In genomic region chr11:125123947-125124633, GRCh38 we compare ENCODE assay signal across 1 cellular context.
A peak's percentile ranks its signal among the peaks of the same experiment; 100 is the strongest.
TF ChIP-seq lines count a peak whose summit lies in the region.

No MANE protein-coding gene starts in this region.

TF ChIP-seq in HepG2, 621 proteins besides CTCF, POLR2A, EP300 and RAD21 (continued from another document and continues in another):
- TF ChIP-seq, protein P1, sequence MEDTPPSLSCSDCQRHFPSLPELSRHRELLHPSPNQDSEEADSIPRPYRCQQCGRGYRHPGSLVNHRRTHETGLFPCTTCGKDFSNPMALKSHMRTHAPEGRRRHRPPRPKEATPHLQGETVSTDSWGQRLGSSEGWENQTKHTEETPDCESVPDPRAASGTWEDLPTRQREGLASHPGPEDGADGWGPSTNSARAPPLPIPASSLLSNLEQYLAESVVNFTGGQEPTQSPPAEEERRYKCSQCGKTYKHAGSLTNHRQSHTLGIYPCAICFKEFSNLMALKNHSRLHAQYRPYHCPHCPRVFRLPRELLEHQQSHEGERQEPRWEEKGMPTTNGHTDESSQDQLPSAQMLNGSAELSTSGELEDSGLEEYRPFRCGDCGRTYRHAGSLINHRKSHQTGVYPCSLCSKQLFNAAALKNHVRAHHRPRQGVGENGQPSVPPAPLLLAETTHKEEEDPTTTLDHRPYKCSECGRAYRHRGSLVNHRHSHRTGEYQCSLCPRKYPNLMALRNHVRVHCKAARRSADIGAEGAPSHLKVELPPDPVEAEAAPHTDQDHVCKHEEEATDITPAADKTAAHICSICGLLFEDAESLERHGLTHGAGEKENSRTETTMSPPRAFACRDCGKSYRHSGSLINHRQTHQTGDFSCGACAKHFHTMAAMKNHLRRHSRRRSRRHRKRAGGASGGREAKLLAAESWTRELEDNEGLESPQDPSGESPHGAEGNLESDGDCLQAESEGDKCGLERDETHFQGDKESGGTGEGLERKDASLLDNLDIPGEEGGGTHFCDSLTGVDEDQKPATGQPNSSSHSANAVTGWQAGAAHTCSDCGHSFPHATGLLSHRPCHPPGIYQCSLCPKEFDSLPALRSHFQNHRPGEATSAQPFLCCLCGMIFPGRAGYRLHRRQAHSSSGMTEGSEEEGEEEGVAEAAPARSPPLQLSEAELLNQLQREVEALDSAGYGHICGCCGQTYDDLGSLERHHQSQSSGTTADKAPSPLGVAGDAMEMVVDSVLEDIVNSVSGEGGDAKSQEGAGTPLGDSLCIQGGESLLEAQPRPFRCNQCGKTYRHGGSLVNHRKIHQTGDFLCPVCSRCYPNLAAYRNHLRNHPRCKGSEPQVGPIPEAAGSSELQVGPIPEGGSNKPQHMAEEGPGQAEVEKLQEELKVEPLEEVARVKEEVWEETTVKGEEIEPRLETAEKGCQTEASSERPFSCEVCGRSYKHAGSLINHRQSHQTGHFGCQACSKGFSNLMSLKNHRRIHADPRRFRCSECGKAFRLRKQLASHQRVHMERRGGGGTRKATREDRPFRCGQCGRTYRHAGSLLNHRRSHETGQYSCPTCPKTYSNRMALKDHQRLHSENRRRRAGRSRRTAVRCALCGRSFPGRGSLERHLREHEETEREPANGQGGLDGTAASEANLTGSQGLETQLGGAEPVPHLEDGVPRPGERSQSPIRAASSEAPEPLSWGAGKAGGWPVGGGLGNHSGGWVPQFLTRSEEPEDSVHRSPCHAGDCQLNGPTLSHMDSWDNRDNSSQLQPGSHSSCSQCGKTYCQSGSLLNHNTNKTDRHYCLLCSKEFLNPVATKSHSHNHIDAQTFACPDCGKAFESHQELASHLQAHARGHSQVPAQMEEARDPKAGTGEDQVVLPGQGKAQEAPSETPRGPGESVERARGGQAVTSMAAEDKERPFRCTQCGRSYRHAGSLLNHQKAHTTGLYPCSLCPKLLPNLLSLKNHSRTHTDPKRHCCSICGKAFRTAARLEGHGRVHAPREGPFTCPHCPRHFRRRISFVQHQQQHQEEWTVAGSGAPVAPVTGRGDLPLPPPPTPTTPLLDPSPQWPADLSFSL (CRISPR knock-in tag; IDR thresholded peaks at IDR 0.05), result no peak
- TF ChIP-seq SMAD3 (CRISPR knock-in tag; IDR thresholded peaks at IDR 0.05) (0 out of 2 replicates have a peak, but pooled peaks have one; percentile 25), ZNF282 (IDR thresholded peaks at IDR 0.05; ENCODE audit: partially characterized antibody) (no peak), PAX8 (CRISPR knock-in tag; IDR thresholded peaks at IDR 0.05; ENCODE audit: borderline replicate concordance) (no peak), EED (CRISPR knock-in tag; IDR thresholded peaks at IDR 0.05) (no peak), IRF1 (CRISPR knock-in tag; IDR thresholded peaks at IDR 0.05; ENCODE audit: low read depth) (no peak), ZNF614 (CRISPR knock-in tag; IDR thresholded peaks at IDR 0.05; ENCODE audit: borderline replicate concordance) (no peak), SOX13 (IDR thresholded peaks at IDR 0.05) (no peak), SOX13 (CRISPR knock-in tag; conservative IDR thresholded peaks at IDR 0.05 in 1 of 2, IDR thresholded peaks at IDR 0.05 in 1 of 2) (no peak), ZNF660 (CRISPR knock-in tag; IDR thresholded peaks at IDR 0.05; ENCODE audit: borderline replicate concordance, low read depth) (no peak), EZH2 (conservative IDR thresholded peaks at IDR 0.05; ENCODE audit: low read depth, low read length) (no peak), KLF15 (CRISPR knock-in tag; IDR thresholded peaks at IDR 0.05; ENCODE audit: borderline replicate concordance) (no peak), KAT7 (CRISPR knock-in tag; IDR thresholded peaks at IDR 0.05; ENCODE audit: borderline replicate concordance) (no peak), NAIF1 (CRISPR knock-in tag; IDR thresholded peaks at IDR 0.05; ENCODE audit: borderline replicate concordance) (no peak), TCF7L2 (IDR thresholded peaks at IDR 0.05; ENCODE audit: low read depth, low read length) (no peak), SP5 (CRISPR knock-in tag; IDR thresholded peaks at IDR 0.05; ENCODE audit: borderline replicate concordance, low read depth) (no peak), KMT2A (CRISPR knock-in tag; IDR thresholded peaks at IDR 0.05) (no peak), SCMH1 (CRISPR knock-in tag; IDR thresholded peaks at IDR 0.05; ENCODE audit: borderline replicate concordance) (no peak), ZNF598 (CRISPR knock-in tag; IDR thresholded peaks at IDR 0.05; ENCODE audit: borderline replicate concordance) (0 out of 2 replicates have a peak, but pooled peaks have one; percentile 19), ZNF503 (CRISPR knock-in tag; IDR thresholded peaks at IDR 0.05) (no peak), FUBP1 (CRISPR knock-in tag; IDR thresholded peaks at IDR 0.05; ENCODE audit: borderline replicate concordance) (no peak), HMGXB4 (CRISPR knock-in tag; IDR thresholded peaks at IDR 0.05; ENCODE audit: borderline replicate concordance in 1 of 2, low read depth in 1 of 2) (peak in 1 of 2 experiments; percentile 39; a peak in 1 of 4 replicates), ZFP82 (CRISPR knock-in tag; IDR thresholded peaks at IDR 0.05; ENCODE audit: borderline replicate concordance) (no peak), ZBTB7A (CRISPR knock-in tag; IDR thresholded peaks at IDR 0.05) (no peak), ZEB1 (IDR thresholded peaks at IDR 0.05; ENCODE audit: insufficient replicate concordance, low read depth) (no peak), TP53 (CRISPR knock-in tag; conservative IDR thresholded peaks at IDR 0.05) (no peak), MTA1 (CRISPR knock-in tag; IDR thresholded peaks at IDR 0.05; ENCODE audit: borderline replicate concordance) (no peak), MIER2 (CRISPR knock-in tag; IDR thresholded peaks at IDR 0.05) (0 out of 2 replicates have a peak, but pooled peaks have one; percentile 34), HDAC6 (IDR thresholded peaks at IDR 0.05; ENCODE audit: low read depth, low read length) (no peak), SPEN (CRISPR knock-in tag; IDR thresholded peaks at IDR 0.05; ENCODE audit: low read depth) (no peak), CHD4 (IDR thresholded peaks at IDR 0.05; ENCODE audit: borderline replicate concordance, low read length) (no peak), KDM3A (CRISPR knock-in tag; IDR thresholded peaks at IDR 0.05; ENCODE audit: low read depth) (no peak), ZMYM3 (CRISPR knock-in tag; IDR thresholded peaks at IDR 0.05) (no peak), TSC22D2 (CRISPR knock-in tag; IDR thresholded peaks at IDR 0.05; ENCODE audit: borderline replicate concordance) (no peak), ZNF629 (CRISPR knock-in tag; conservative IDR thresholded peaks at IDR 0.05) (no peak), POLR2AphosphoS2 (IDR thresholded peaks at IDR 0.05; ENCODE audit: low read depth, low read length) (no peak)
- TF ChIP-seq, protein P2, sequence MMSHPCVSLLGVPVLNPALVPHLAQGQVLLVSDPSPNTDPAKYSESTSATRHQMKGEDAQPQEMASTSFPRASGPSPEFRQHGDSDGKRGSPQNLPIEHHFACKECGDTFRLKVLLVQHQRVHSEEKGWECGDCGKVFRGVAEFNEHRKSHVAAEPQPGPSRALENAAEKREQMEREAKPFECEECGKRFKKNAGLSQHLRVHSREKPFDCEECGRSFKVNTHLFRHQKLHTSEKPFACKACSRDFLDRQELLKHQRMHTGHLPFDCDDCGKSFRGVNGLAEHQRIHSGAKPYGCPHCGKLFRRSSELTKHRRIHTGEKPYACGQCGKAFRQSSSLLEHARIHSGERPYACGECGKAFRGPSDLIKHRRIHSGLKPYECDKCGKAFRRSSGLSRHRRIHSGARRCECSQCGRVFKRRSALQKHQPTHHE (CRISPR knock-in tag; IDR thresholded peaks at IDR 0.05; ENCODE audit: borderline replicate concordance), result no peak
- TF ChIP-seq, protein P3, sequence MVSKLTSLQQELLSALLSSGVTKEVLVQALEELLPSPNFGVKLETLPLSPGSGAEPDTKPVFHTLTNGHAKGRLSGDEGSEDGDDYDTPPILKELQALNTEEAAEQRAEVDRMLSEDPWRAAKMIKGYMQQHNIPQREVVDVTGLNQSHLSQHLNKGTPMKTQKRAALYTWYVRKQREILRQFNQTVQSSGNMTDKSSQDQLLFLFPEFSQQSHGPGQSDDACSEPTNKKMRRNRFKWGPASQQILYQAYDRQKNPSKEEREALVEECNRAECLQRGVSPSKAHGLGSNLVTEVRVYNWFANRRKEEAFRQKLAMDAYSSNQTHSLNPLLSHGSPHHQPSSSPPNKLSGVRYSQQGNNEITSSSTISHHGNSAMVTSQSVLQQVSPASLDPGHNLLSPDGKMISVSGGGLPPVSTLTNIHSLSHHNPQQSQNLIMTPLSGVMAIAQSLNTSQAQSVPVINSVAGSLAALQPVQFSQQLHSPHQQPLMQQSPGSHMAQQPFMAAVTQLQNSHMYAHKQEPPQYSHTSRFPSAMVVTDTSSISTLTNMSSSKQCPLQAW (CRISPR knock-in tag; IDR thresholded peaks at IDR 0.05), result no peak
- TF ChIP-seq, protein P4, sequence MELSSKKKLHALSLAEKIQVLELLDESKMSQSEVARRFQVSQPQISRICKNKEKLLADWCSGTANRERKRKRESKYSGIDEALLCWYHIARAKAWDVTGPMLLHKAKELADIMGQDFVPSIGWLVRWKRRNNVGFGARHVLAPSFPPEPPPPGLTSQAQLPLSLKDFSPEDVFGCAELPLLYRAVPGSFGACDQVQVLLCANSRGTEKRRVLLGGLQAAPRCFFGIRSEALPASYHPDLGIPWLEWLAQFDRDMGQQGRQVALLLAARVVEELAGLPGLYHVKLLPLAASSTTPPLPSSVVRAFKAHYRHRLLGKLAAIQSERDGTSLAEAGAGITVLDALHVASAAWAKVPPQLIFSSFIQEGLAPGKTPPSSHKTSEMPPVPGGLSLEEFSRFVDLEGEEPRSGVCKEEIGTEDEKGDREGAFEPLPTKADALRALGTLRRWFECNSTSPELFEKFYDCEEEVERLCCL (CRISPR knock-in tag; IDR thresholded peaks at IDR 0.05; ENCODE audit: borderline replicate concordance), result no peak
- TF ChIP-seq, protein P5, sequence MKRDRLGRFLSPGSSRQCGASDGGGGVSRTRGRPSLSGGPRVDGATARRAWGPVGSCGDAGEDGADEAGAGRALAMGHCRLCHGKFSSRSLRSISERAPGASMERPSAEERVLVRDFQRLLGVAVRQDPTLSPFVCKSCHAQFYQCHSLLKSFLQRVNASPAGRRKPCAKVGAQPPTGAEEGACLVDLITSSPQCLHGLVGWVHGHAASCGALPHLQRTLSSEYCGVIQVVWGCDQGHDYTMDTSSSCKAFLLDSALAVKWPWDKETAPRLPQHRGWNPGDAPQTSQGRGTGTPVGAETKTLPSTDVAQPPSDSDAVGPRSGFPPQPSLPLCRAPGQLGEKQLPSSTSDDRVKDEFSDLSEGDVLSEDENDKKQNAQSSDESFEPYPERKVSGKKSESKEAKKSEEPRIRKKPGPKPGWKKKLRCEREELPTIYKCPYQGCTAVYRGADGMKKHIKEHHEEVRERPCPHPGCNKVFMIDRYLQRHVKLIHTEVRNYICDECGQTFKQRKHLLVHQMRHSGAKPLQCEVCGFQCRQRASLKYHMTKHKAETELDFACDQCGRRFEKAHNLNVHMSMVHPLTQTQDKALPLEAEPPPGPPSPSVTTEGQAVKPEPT (CRISPR knock-in tag; IDR thresholded peaks at IDR 0.05; ENCODE audit: low read depth), result no peak
- TF ChIP-seq, protein P6, sequence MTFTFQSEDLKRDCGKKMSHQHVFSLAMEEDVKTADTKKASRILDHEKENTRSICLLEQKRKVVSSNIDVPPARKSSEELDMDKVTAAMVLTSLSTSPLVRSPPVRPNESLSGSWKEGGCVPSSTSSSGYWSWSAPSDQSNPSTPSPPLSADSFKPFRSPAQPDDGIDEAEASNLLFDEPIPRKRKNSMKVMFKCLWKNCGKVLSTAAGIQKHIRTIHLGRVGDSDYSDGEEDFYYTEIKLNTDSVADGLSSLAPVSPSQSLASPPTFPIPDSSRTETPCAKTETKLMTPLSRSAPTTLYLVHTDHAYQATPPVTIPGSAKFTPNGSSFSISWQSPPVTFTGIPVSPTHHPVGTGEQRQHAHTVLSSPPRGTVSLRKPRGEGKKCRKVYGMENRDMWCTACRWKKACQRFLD (CRISPR knock-in tag; IDR thresholded peaks at IDR 0.05; ENCODE audit: borderline replicate concordance), result no peak
